In the genomic region with DNA sequence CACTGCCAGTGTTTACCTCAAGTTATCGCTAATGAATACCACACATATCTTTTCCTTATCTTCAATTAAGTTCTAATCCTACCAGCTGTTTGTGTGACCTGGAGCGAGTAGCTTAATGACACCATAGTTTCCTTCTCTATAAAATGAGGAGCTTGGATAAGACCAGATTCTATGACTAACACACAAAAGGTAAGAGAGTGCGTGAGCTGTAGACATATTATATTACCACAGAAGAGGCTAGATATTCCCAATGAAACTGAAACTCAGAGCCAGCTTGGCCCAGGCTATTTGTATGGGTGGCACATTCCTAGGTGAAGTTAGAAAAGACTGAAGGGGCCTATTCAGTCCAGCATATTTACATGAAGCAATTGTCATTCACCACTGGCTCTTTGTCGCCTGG, we compare ENCODE assay signal across 12 cellular contexts. TPM values are rescaled to one million over a fixed set of nuclear protein-coding genes. Genes with fewer than 3 reads are reported as not detected.
DNase-seq lines count a peak whose midpoint lies in the region; ATAC-seq and TF ChIP-seq lines count a peak whose summit lies in the region.
"Had no signal": no experiment of that assay in that cellular context is flagged by ENCODE, and none has a peak within 500 bp of the region (broad histone marks: within the 10 kb centered on the region; RNA-seq: fewer than 3 reads in every experiment).

No MANE protein-coding gene starts in this region.

- H3K4me1 ChIP-seq in esophagus (ENCODE audit: control insufficient read depth in 2 of 2, insufficient read depth in 2 of 2, low read length in 1 of 2), result no peaks in the 10 kb centered on the region

- H3K27me3 ChIP-seq in esophagus (ENCODE audit: control insufficient read depth in 1 of 2, insufficient read depth in 2 of 2, low read length in 2 of 2), result no peaks in the 10 kb centered on the region
- H3K27me3 ChIP-seq: SJSA1 had no signal

- no peaks in the 10 kb centered on the region for H3K9me3 ChIP-seq in esophagus (ENCODE audit: control insufficient read depth in 2 of 2, insufficient read depth in 1 of 2, low read depth in 1 of 2, low read length in 1 of 2)
- H3K9me3 ChIP-seq: SJSA1 had no signal

- H3K27me3 Mint-ChIP-seq in nephron (ENCODE audit: low read depth), result no peaks in the 10 kb centered on the region
- H3K27me3 Mint-ChIP-seq in activated CD8-positive, alpha-beta memory T cell treated with anti-CD3 and anti-CD28 coated beads, Interleukin-2, amount 10 ng/mL, durations not matched to agents 7 days and 5 days, result peaks cover 5% of the 10 kb centered on the region
- H3K27me3 Mint-ChIP-seq in activated T-cell treated with anti-CD3 and anti-CD28 coated beads, Interleukin-2, amount 50 U/mL, for 72 hours (ENCODE audit: low read depth), result peaks cover 27% of the 10 kb centered on the region

- ATAC-seq in activated CD8-positive, alpha-beta memory T cell treated with anti-CD3 and anti-CD28 coated beads, Interleukin-2, amount 10 ng/mL, durations not matched to agents 7 days and 5 days, result no peak
- ATAC-seq in activated T-cell treated with anti-CD3 and anti-CD28 coated beads, Interleukin-2, amount 50 U/mL, for 72 hours (replicated peaks in 1 of 2), result no peak

- 58 to 60% methylated on average over 4 of the region's 4 CpGs for WGBS in esophagus, 2 donors

- CTCF ChIA-PET in activated CD8-positive, alpha-beta memory T cell treated with anti-CD3 and anti-CD28 coated beads, Interleukin-2, amount 10 ng/mL, durations not matched to agents 7 days and 5 days (lab: Charles Lee), result no interaction called here

- no peak overlapping the region for H3K4me3 ChIP-seq in AG09309 (ENCODE audit: control insufficient read depth, low read depth, low read length)
- H3K4me3 ChIP-seq in esophagus (ENCODE audit: low read depth in 1 of 2, low read length in 2 of 2), result no peak overlapping the region
- H3K4me3 ChIP-seq: lung, SJSA1 had no signal

- peak overlapping the region in 1 of 3 experiments; percentile 9 for H3K4me3 Mint-ChIP-seq in nephron
- no peak overlapping the region for H3K4me3 Mint-ChIP-seq in activated CD8-positive, alpha-beta memory T cell treated with anti-CD3 and anti-CD28 coated beads, Interleukin-2, amount 10 ng/mL, durations not matched to agents 7 days and 5 days
- no peak overlapping the region for H3K4me3 Mint-ChIP-seq in activated T-cell treated with anti-CD3 and anti-CD28 coated beads, Interleukin-2, amount 50 U/mL, for 72 hours

- peak overlapping the region; percentile 64 to 68 for H3K27ac ChIP-seq in esophagus (ENCODE audit: low read depth in 2 of 2, low read length in 1 of 2)
- H3K27ac ChIP-seq: SJSA1 had no signal

- H3K36me3 Mint-ChIP-seq in nephron (ENCODE audit: low read depth), result no peaks in the 10 kb centered on the region
- H3K36me3 Mint-ChIP-seq in activated CD8-positive, alpha-beta memory T cell treated with anti-CD3 and anti-CD28 coated beads, Interleukin-2, amount 10 ng/mL, durations not matched to agents 7 days and 5 days, result no peaks in the 10 kb centered on the region
- H3K36me3 Mint-ChIP-seq in activated T-cell treated with anti-CD3 and anti-CD28 coated beads, Interleukin-2, amount 50 U/mL, for 72 hours (ENCODE audit: insufficient read depth in 2 of 2), result no peaks in the 10 kb centered on the region

- no peak for TF ChIP-seq CTCF in AG09309 (IDR thresholded peaks at IDR 0.05; ENCODE audit: control insufficient read depth, insufficient read depth, low read depth, low read length, missing control alignments)
- TF ChIP-seq CTCF in nephron (IDR thresholded peaks at IDR 0.05; ENCODE audit: unreplicated experiment in 3 of 3), result no peak

- no peaks in the 10 kb centered on the region for H3K36me3 ChIP-seq in esophagus (ENCODE audit: control insufficient read depth in 2 of 2, insufficient read depth in 2 of 2, low read length in 1 of 2)
- H3K36me3 ChIP-seq: SJSA1 had no signal

- H3K9me3 Mint-ChIP-seq in nephron, result no peaks in the 10 kb centered on the region
- H3K9me3 Mint-ChIP-seq in activated CD8-positive, alpha-beta memory T cell treated with anti-CD3 and anti-CD28 coated beads, Interleukin-2, amount 10 ng/mL, durations not matched to agents 7 days and 5 days (ENCODE audit: low read depth), result no peaks in the 10 kb centered on the region
- no peaks in the 10 kb centered on the region for H3K9me3 Mint-ChIP-seq in activated T-cell treated with anti-CD3 and anti-CD28 coated beads, Interleukin-2, amount 50 U/mL, for 72 hours

- peak overlapping the region; percentile 15 to 73 (median 66) for H3K27ac Mint-ChIP-seq in nephron
- no peak overlapping the region for H3K27ac Mint-ChIP-seq in activated CD8-positive, alpha-beta memory T cell treated with anti-CD3 and anti-CD28 coated beads, Interleukin-2, amount 10 ng/mL, durations not matched to agents 7 days and 5 days
- no peak overlapping the region for H3K27ac Mint-ChIP-seq in activated T-cell treated with anti-CD3 and anti-CD28 coated beads, Interleukin-2, amount 50 U/mL, for 72 hours

- peaks cover 41% of the 10 kb centered on the region for H3K4me1 Mint-ChIP-seq in nephron
- H3K4me1 Mint-ChIP-seq in activated CD8-positive, alpha-beta memory T cell treated with anti-CD3 and anti-CD28 coated beads, Interleukin-2, amount 10 ng/mL, durations not matched to agents 7 days and 5 days, result no peaks in the 10 kb centered on the region
- H3K4me1 Mint-ChIP-seq in activated T-cell treated with anti-CD3 and anti-CD28 coated beads, Interleukin-2, amount 50 U/mL, for 72 hours (ENCODE audit: low read depth), result no peaks in the 10 kb centered on the region

- DNase-seq in AG09309 (ENCODE audit: low read depth) (peak; percentile 34), NCI-H2171 (lab: John Stamatoyannopoulos, UW) (peak; percentile 24), OCI-M1 (lab: John Stamatoyannopoulos, UW) (no peak), activated T-cell treated with anti-CD3 and anti-CD28 coated beads for 4 hours (no peak)
- DNase-seq in activated CD8-positive, alpha-beta memory T cell treated with anti-CD3 and anti-CD28 coated beads, Interleukin-2, amount 10 ng/mL, durations not matched to agents 7 days and 5 days, result no peak
- no peak for DNase-seq in activated T-cell treated with anti-CD3 and anti-CD28 coated beads, Interleukin-2, amount 50 U/mL, for 72 hours
- DNase-seq: caudate nucleus, NCI-H345 had no signal

RNA-seq across cellular contexts. Expression of gene ASB5, which starts 30.2 kb away (rescaled TPM):
- polyA plus RNA-seq in esophagus, result 1 to 10 TPM in 1 of 2 donors, under 1 TPM in 1; 0.94 to 2.1 TPM
- not detected for total RNA-seq in activated CD8-positive, alpha-beta memory T cell treated with anti-CD3 and anti-CD28 coated beads, Interleukin-2, amount 10 ng/mL, durations not matched to agents 7 days and 5 days
- not detected for total RNA-seq in activated T-cell treated with anti-CD3 and anti-CD28 coated beads, Interleukin-2, amount 50 U/mL, for 72 hours

RNA-seq across cellular contexts. Expression of gene SPATA4, which starts 43.4 kb away (rescaled TPM):
- polyA plus RNA-seq in esophagus, result under 1 TPM in 1 of 2 donors, not detected in 1; 0.06 TPM
- total RNA-seq in activated CD8-positive, alpha-beta memory T cell treated with anti-CD3 and anti-CD28 coated beads, Interleukin-2, amount 10 ng/mL, durations not matched to agents 7 days and 5 days, result not detected
- not detected for total RNA-seq in activated T-cell treated with anti-CD3 and anti-CD28 coated beads, Interleukin-2, amount 50 U/mL, for 72 hours
- total RNA-seq: SJSA1 had no signal

Comparison
In these comparisons a context has a peak if more than half of its experiments do, and no peak if none do; other contexts are left out.
1. DNase-seq: peak in AG09309 (single experiment) and NCI-H2171 (single experiment); none in OCI-M1 (single experiment), activated T-cell treated with anti-CD3 and anti-CD28 coated beads for 4 hours (single experiment), activated CD8-positive, alpha-beta memory T cell treated with anti-CD3 and anti-CD28 coated beads, Interleukin-2, amount 10 ng/mL, durations not matched to agents 7 days and 5 days (single experiment) and activated T-cell treated with anti-CD3 and anti-CD28 coated beads, Interleukin-2, amount 50 U/mL, for 72 hours (0 of 2).
2. H3K27ac Mint-ChIP-seq: peak in nephron (3 of 3); none in activated CD8-positive, alpha-beta memory T cell treated with anti-CD3 and anti-CD28 coated beads, Interleukin-2, amount 10 ng/mL, durations not matched to agents 7 days and 5 days (single experiment) and activated T-cell treated with anti-CD3 and anti-CD28 coated beads, Interleukin-2, amount 50 U/mL, for 72 hours (single experiment).